ENCODE assay signal across 19 cellular contexts in the genomic region with DNA sequence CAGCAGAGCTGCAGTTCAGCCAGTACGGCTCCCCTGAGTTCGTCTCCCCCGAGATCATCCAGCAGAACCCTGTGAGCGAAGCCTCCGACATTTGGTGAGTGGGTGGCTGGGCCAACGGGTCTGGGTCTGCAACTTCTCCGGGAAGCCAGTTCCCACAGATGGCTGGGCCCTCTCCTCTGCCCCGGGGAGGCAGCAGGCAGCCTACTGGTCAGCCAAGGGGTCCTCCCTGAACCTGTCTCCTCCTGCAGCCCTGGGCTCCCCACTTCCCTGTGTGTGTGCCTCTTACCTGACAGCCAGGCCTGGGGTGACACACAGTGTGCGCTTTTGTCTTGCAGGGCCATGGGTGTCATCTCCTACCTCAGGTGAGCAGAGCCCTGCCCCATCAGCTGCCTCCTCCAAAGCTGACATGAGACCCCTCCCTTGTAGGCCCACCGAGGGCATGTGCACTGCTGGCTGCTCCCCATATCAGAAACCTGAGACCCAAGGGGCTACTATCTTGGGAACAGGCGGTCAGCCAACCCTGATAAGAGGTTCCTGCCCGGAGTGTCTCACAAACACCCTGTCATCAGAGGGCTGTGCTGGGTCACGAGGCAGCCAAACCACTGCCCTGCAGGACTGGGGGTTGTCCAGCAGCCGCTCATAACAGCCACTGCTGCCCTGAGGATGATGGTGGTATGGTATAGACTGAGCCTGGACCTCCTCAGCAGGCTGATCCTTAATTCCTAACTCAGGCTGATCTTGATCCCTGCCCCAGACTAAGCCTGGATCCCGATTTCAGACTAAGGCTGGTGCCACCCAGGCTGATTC. TPM values are rescaled to one million over a fixed set of nuclear protein-coding genes. Genes with fewer than 3 reads are reported as not detected.
DNase-seq lines count a peak whose midpoint lies in the region; ATAC-seq, FAIRE-seq and TF ChIP-seq lines count a peak whose summit lies in the region.
"Had no signal": no experiment of that assay in that cellular context is flagged by ENCODE, and none has a peak within 500 bp of the region (broad histone marks: within the 10 kb centered on the region; RNA-seq: fewer than 3 reads in every experiment).

No MANE protein-coding gene starts in this region.

- no CpG with 5 or more reads among the region's 15 CpGs for WGBS in right lobe of liver (ENCODE audit: insufficient coverage, low coverage, low lambda C conversion rate, missing lambda C conversion rate)
- WGBS in HepG2 (ENCODE audit: low lambda C conversion rate): 56% methylated on average over 7 of the region's 15 CpGs
- WGBS in tibial nerve, 2 donors: 77 to 79% methylated on average over 13 of the region's 15 CpGs

- H3K9me3 Mint-ChIP-seq in effector memory CD8-positive, alpha-beta T cell: no peaks in the 10 kb centered on the region
- H3K9me3 Mint-ChIP-seq: activated naive CD4-positive, alpha-beta T cell treated with anti-CD3 and anti-CD28 coated beads, Interleukin-2, amount 50 U/mL, for 72 hours; nephron; T-helper 1 cell treated with Interleukin-12 subunit alpha and Interleukin-12 subunit beta and Interleukin-4 antibody, amounts not matched to agents 30 μg/mL and 1 μg/mL, for 36 hours; type B pancreatic cell had no signal

- H3K4me1 ChIP-seq in right lobe of liver (no peaks in the 10 kb centered on the region), HepG2 (ENCODE audit: insufficient read depth, low read length) (peaks cover 28% of the 10 kb centered on the region), lower lobe of right lung (no peaks in the 10 kb centered on the region), tibial nerve (peaks cover 0 to 6% (median 2%) of the 10 kb centered on the region in 4 donors)

- no peak for TF ChIP-seq EP300 in HepG2 (IDR thresholded peaks at IDR 0.05; ENCODE audit: low read depth in 2 of 2, low read length in 2 of 2)
- no peak for TF ChIP-seq EP300 in HepG2 (CRISPR knock-in tag; IDR thresholded peaks at IDR 0.05; ENCODE audit: borderline replicate concordance)
- no peak for TF ChIP-seq EP300 in tibial nerve (IDR thresholded peaks at IDR 0.05)

- TF ChIP-seq RAD21 in HepG2 (CRISPR knock-in tag; IDR thresholded peaks at IDR 0.05): no peak

- DNase-seq in right lobe of liver (peak in 1 of 3 donors; percentile 53), HepG2 (ENCODE audit: low spot score) (no peak), fibroblast of pulmonary artery (ENCODE audit: low read depth) (peak; percentile 35), lower lobe of right lung (peak; percentile 41), NCI-H1694 treated with DMSO at 0.1 percent for 48 hours (lab: John Stamatoyannopoulos, UW) (no peak), tibial nerve (ENCODE audit: low spot score in 2 of 2) (no peak), ureter (ENCODE audit: low spot score) (no peak)
- no peak for DNase-seq in effector memory CD8-positive, alpha-beta T cell
- DNase-seq: activated CD4-positive, alpha-beta T cell treated with anti-CD3 and anti-CD28 coated beads for 1 hour; Calu3; effector CD4-positive, alpha-beta T cell; GDM1; NCI-H2107; stimulated activated CD4-positive, alpha-beta T cell treated with anti-CD3 and anti-CD28 coated beads, Interleukin-4, amount 100 ng/mL, for 24 hours had no signal

- no peaks in the 10 kb centered on the region for H3K36me3 Mint-ChIP-seq in effector memory CD8-positive, alpha-beta T cell (ENCODE audit: insufficient read depth)
- H3K36me3 Mint-ChIP-seq: activated naive CD4-positive, alpha-beta T cell treated with anti-CD3 and anti-CD28 coated beads, Interleukin-2, amount 50 U/mL, for 72 hours; type B pancreatic cell had no signal

- H3K9me3 ChIP-seq in right lobe of liver (no peaks in the 10 kb centered on the region), HepG2 (ENCODE audit: low read length) (no peaks in the 10 kb centered on the region), lower lobe of right lung (no peaks in the 10 kb centered on the region), tibial nerve (no peaks in the 10 kb centered on the region)

- CTCF ChIA-PET in HepG2 (lab: Yijun Ruan, JAX; ENCODE audit: low intra/inter-chr PET ratio, low total read pairs): no interaction called here

- H3K4me3 Mint-ChIP-seq in effector memory CD8-positive, alpha-beta T cell: no peak overlapping the region
- H3K4me3 Mint-ChIP-seq: nephron; T-helper 1 cell treated with Interleukin-12 subunit alpha and Interleukin-12 subunit beta and Interleukin-4 antibody, amounts not matched to agents 30 μg/mL and 1 μg/mL, for 36 hours; type B pancreatic cell had no signal

- TF ChIP-seq POLR2A in right lobe of liver (IDR thresholded peaks at IDR 0.05): no peak
- TF ChIP-seq POLR2A in HepG2 (IDR thresholded peaks at IDR 0.05; ENCODE audit: insufficient read depth in 1 of 2, low read depth in 2 of 2, low read length in 2 of 2): no peak
- no peak for TF ChIP-seq POLR2A in tibial nerve (IDR thresholded peaks at IDR 0.05)

- H3K9ac ChIP-seq in HepG2 (ENCODE audit: insufficient read depth, low read depth, low read length): no peak overlapping the region

- POLR2A ChIA-PET in HepG2 (lab: Yijun Ruan, JAX): no interaction called here

- BruUV-seq in HepG2 (replicated peaks; lab: Mats Ljungman, UMichigan): no TSS peak

- no peak overlapping the region for H3K27ac Mint-ChIP-seq in effector memory CD8-positive, alpha-beta T cell
- H3K27ac Mint-ChIP-seq: nephron; T-helper 1 cell treated with Interleukin-12 subunit alpha and Interleukin-12 subunit beta and Interleukin-4 antibody, amounts not matched to agents 30 μg/mL and 1 μg/mL, for 36 hours; type B pancreatic cell had no signal

- H4K20me1 ChIP-seq in HepG2 (ENCODE audit: insufficient read depth, low read length): no peaks in the 10 kb centered on the region

- intact Hi-C loops in right lobe of liver (cut with DNase I): no loop called here
- intact Hi-C loops in HepG2 (cut with micrococcal nuclease; ENCODE audit: unreplicated experiment): no loop called here
- intact Hi-C loops in lower lobe of right lung (cut with DNase I): no loop called here

- H3K27ac ChIP-seq in right lobe of liver: no peak overlapping the region
- no peak overlapping the region for H3K27ac ChIP-seq in HepG2 (ENCODE audit: extremely low read length, insufficient read depth, low read length)
- H3K27ac ChIP-seq in lower lobe of right lung: no peak overlapping the region
- H3K27ac ChIP-seq in tibial nerve: no peak overlapping the region

- FAIRE-seq in HepG2 (lab: Jason Lieb, UNC): no peak

- TF ChIP-seq CTCF in right lobe of liver (IDR thresholded peaks at IDR 0.05) (no peak), HepG2 (CRISPR knock-in tag; IDR thresholded peaks at IDR 0.05) (no peak), fibroblast of pulmonary artery (IDR thresholded peaks at IDR 0.05; ENCODE audit: low read length, missing control alignments) (no peak), lower lobe of right lung (IDR thresholded peaks at IDR 0.05) (no peak), tibial nerve (IDR thresholded peaks at IDR 0.05) (no peak)

- H3K36me3 ChIP-seq in right lobe of liver (no peaks in the 10 kb centered on the region), HepG2 (replicated peaks in 1 of 2; ENCODE audit: control insufficient read depth in 1 of 2, insufficient read depth in 2 of 2, low read length in 2 of 2) (no peaks in the 10 kb centered on the region), lower lobe of right lung (no peaks in the 10 kb centered on the region), tibial nerve (no peaks in the 10 kb centered on the region)

- no peaks in the 10 kb centered on the region for H3K79me2 ChIP-seq in HepG2 (ENCODE audit: insufficient read depth, low read length)

- in situ Hi-C loops in HepG2 (cut with HindIII; ENCODE audit: extremely low pct_ligation_motif_present, low pct_unique_long_range_greater_than_20kb): no loop called here

- H3K4me1 Mint-ChIP-seq in effector memory CD8-positive, alpha-beta T cell (ENCODE audit: low read depth in 2 of 2): peaks cover 1 to 4% of the 10 kb centered on the region in 2 donors
- H3K4me1 Mint-ChIP-seq: nephron had no signal

- H3K27me3 Mint-ChIP-seq in effector memory CD8-positive, alpha-beta T cell: peaks cover 0 to 19% of the 10 kb centered on the region in 2 donors
- H3K27me3 Mint-ChIP-seq: type B pancreatic cell had no signal

- H3K4me3 ChIP-seq in right lobe of liver (no peak overlapping the region), HepG2 (replicated peaks in 1 of 3; ENCODE audit: insufficient read depth in 1 of 3, low read depth in 2 of 3, low read length in 3 of 3) (no peak overlapping the region), fibroblast of pulmonary artery (replicated peaks; ENCODE audit: low read depth, low read length) (no peak overlapping the region), lower lobe of right lung (no peak overlapping the region), tibial nerve (no peak overlapping the region)

- ATAC-seq in right lobe of liver: peak; percentile 23 to 48 (median 28)
- ATAC-seq in HepG2: no peak
- ATAC-seq in lower lobe of right lung: no peak
- no peak for ATAC-seq in effector memory CD8-positive, alpha-beta T cell (replicated peaks)
- ATAC-seq: activated naive CD4-positive, alpha-beta T cell treated with anti-CD3 and anti-CD28 coated beads, Interleukin-2, amount 50 U/mL, for 72 hours; HCT116 had no signal

- no peaks in the 10 kb centered on the region for H3K27me3 ChIP-seq in right lobe of liver
- H3K27me3 ChIP-seq in HepG2 (ENCODE audit: control insufficient read depth in 1 of 2, insufficient read depth in 2 of 2, low read length in 2 of 2): peaks cover 0 to 18% of the 10 kb centered on the region in 2 experiments; a peak in 4 of 5 replicates
- H3K27me3 ChIP-seq in lower lobe of right lung (ENCODE audit: low read depth): no peaks in the 10 kb centered on the region
- peaks cover 0 to 6% of the 10 kb centered on the region in 2 donors for H3K27me3 ChIP-seq in tibial nerve

- no peak overlapping the region for H3K4me2 ChIP-seq in HepG2 (ENCODE audit: low read depth, low read length)

- no peak overlapping the region for H2AFZ ChIP-seq in HepG2 (ENCODE audit: low read length)

RNA-seq across cellular contexts. Expression of gene TRIM11, which starts 37.6 kb away (rescaled TPM):
- total RNA-seq in right lobe of liver: 1 to 10 TPM; 5.2 to 8.3 (median 7.1) TPM
- total RNA-seq in HepG2 (2016; rRNA removed; fragmentation: Illumina TruSeq; extraction: Trizol): 9.7 and 16.1 TPM in 2 replicates
- 8.8 and 9.6 TPM in 2 replicates for total RNA-seq in HepG2 (2016; cell fraction: cytosol; rRNA removed; fragmentation: Illumina TruSeq; extraction: Trizol; ENCODE audit: low read depth)
- 10.0 and 15.4 TPM in 2 replicates for total RNA-seq in HepG2 (2016; cell fraction: insoluble cytoplasmic fraction; rRNA removed; fragmentation: Illumina TruSeq; extraction: Trizol)
- total RNA-seq in HepG2 (2016; cell fraction: membrane; rRNA removed; fragmentation: Illumina TruSeq; extraction: Trizol): 12.1 and 13.4 TPM in 2 replicates
- 16.6 and 19.2 TPM in 2 replicates for total RNA-seq in HepG2 (2016; cell fraction: nucleus; rRNA removed; fragmentation: Illumina TruSeq; extraction: Trizol)
- 6.3 and 8.8 TPM in 2 replicates for polyA plus RNA-seq in HepG2 (2011; rRNA removed)
- 4.7 and 6.1 TPM in 2 replicates for polyA plus RNA-seq in HepG2 (2011; cell fraction: cytosol; rRNA removed)
- polyA plus RNA-seq in HepG2 (2011; cell fraction: nucleus; rRNA removed): 33.2 and 33.5 TPM in 2 replicates
- polyA plus RNA-seq in HepG2 (2012): 7.8 and 13.4 TPM in 2 replicates
- 1.3 and 1.5 TPM in 2 replicates for polyA plus RNA-seq in HepG2 (2016; cell fraction: cytosol; fragmentation: Illumina TruSeq; extraction: Trizol; ENCODE audit: low read depth)
- 9.6 and 11.4 TPM in 2 replicates for polyA plus RNA-seq in HepG2 (2016; cell fraction: insoluble cytoplasmic fraction; fragmentation: Illumina TruSeq; extraction: Trizol; ENCODE audit: low read depth)
- 2.2 and 2.7 TPM in 2 replicates for polyA plus RNA-seq in HepG2 (2016; cell fraction: membrane; fragmentation: Illumina TruSeq; extraction: Trizol; ENCODE audit: low read depth)
- 33.8 and 38.7 TPM in 2 replicates for polyA plus RNA-seq in HepG2 (2016; cell fraction: nucleus; fragmentation: Illumina TruSeq; extraction: Trizol; ENCODE audit: insufficient read depth, low read depth)
- polyA minus RNA-seq in HepG2 (2011; rRNA and poly(A)+ RNA removed; ENCODE audit: low replicate concordance): 19.6 and 39.2 TPM in 2 replicates
- polyA minus RNA-seq in HepG2 (2011; cell fraction: cytosol; rRNA and poly(A)+ RNA removed): 6.6 and 7.0 TPM in 2 replicates
- polyA minus RNA-seq in HepG2 (2011; cell fraction: nucleus; rRNA and poly(A)+ RNA removed): 17.0 and 20.8 TPM in 2 replicates
- total RNA-seq in lower lobe of right lung: 26.2 TPM
- 10 to 100 TPM; 19.9 to 32.8 (median 23.9) TPM for total RNA-seq in tibial nerve
- total RNA-seq in ureter: 40.1 TPM

RNA-seq across cellular contexts. Expression of gene TRIM17, which starts 47.7 kb away (rescaled TPM):
- not detected for total RNA-seq in right lobe of liver
- total RNA-seq in HepG2 (2016; rRNA removed; fragmentation: Illumina TruSeq; extraction: Trizol): 0.64 TPM in 1 of 2 replicates, not detected in the other
- not detected in 2 replicates for total RNA-seq in HepG2 (2016; cell fraction: cytosol; rRNA removed; fragmentation: Illumina TruSeq; extraction: Trizol; ENCODE audit: low read depth)
- total RNA-seq in HepG2 (2016; cell fraction: insoluble cytoplasmic fraction; rRNA removed; fragmentation: Illumina TruSeq; extraction: Trizol): 0.10 and 0.45 TPM in 2 replicates
- total RNA-seq in HepG2 (2016; cell fraction: membrane; rRNA removed; fragmentation: Illumina TruSeq; extraction: Trizol): not detected in 2 replicates
- 0.72 and 0.81 TPM in 2 replicates for total RNA-seq in HepG2 (2016; cell fraction: nucleus; rRNA removed; fragmentation: Illumina TruSeq; extraction: Trizol)
- 0.22 and 0.32 TPM in 2 replicates for polyA plus RNA-seq in HepG2 (2011; rRNA removed)
- 0.10 and 0.11 TPM in 2 replicates for polyA plus RNA-seq in HepG2 (2011; cell fraction: cytosol; rRNA removed)
- polyA plus RNA-seq in HepG2 (2011; cell fraction: nucleus; rRNA removed): 1.6 and 1.9 TPM in 2 replicates
- 0.24 and 0.27 TPM in 2 replicates for polyA plus RNA-seq in HepG2 (2012)
- not detected in 2 replicates for polyA plus RNA-seq in HepG2 (2016; cell fraction: cytosol; fragmentation: Illumina TruSeq; extraction: Trizol; ENCODE audit: low read depth)
- 0.14 and 0.22 TPM in 2 replicates for polyA plus RNA-seq in HepG2 (2016; cell fraction: insoluble cytoplasmic fraction; fragmentation: Illumina TruSeq; extraction: Trizol; ENCODE audit: low read depth)
- polyA plus RNA-seq in HepG2 (2016; cell fraction: membrane; fragmentation: Illumina TruSeq; extraction: Trizol; ENCODE audit: low read depth): not detected in 2 replicates
- polyA plus RNA-seq in HepG2 (2016; cell fraction: nucleus; fragmentation: Illumina TruSeq; extraction: Trizol; ENCODE audit: insufficient read depth, low read depth): 1.2 and 1.4 TPM in 2 replicates
- polyA minus RNA-seq in HepG2 (2011; rRNA and poly(A)+ RNA removed; ENCODE audit: low replicate concordance): 0.58 TPM in 1 of 2 replicates, not detected in the other
- polyA minus RNA-seq in HepG2 (2011; cell fraction: cytosol; rRNA and poly(A)+ RNA removed): not detected in 2 replicates
- 0.64 and 0.75 TPM in 2 replicates for polyA minus RNA-seq in HepG2 (2011; cell fraction: nucleus; rRNA and poly(A)+ RNA removed)
- 2.6 TPM for total RNA-seq in lower lobe of right lung
- 1 to 10 TPM in 2 of 4 donors, under 1 TPM in 1, not detected in 1; 0.63 to 4.2 (median 1.4) TPM for total RNA-seq in tibial nerve
- 22.6 TPM for total RNA-seq in ureter

Comparison
In these comparisons a context has a peak if more than half of its experiments do, and no peak if none do; other contexts are left out.
1. ATAC-seq: peak in right lobe of liver (4 of 4); none in HepG2 (single experiment), lower lobe of right lung (0 of 2) and effector memory CD8-positive, alpha-beta T cell (single experiment).
2. DNase-seq: peak in fibroblast of pulmonary artery (single experiment) and lower lobe of right lung (single experiment); none in HepG2 (single experiment), NCI-H1694 treated with DMSO at 0.1 percent for 48 hours (single experiment), tibial nerve (0 of 2), ureter (single experiment) and effector memory CD8-positive, alpha-beta T cell (0 of 3).